8 cellular contexts compared by ENCODE assay signal in the genomic region with DNA sequence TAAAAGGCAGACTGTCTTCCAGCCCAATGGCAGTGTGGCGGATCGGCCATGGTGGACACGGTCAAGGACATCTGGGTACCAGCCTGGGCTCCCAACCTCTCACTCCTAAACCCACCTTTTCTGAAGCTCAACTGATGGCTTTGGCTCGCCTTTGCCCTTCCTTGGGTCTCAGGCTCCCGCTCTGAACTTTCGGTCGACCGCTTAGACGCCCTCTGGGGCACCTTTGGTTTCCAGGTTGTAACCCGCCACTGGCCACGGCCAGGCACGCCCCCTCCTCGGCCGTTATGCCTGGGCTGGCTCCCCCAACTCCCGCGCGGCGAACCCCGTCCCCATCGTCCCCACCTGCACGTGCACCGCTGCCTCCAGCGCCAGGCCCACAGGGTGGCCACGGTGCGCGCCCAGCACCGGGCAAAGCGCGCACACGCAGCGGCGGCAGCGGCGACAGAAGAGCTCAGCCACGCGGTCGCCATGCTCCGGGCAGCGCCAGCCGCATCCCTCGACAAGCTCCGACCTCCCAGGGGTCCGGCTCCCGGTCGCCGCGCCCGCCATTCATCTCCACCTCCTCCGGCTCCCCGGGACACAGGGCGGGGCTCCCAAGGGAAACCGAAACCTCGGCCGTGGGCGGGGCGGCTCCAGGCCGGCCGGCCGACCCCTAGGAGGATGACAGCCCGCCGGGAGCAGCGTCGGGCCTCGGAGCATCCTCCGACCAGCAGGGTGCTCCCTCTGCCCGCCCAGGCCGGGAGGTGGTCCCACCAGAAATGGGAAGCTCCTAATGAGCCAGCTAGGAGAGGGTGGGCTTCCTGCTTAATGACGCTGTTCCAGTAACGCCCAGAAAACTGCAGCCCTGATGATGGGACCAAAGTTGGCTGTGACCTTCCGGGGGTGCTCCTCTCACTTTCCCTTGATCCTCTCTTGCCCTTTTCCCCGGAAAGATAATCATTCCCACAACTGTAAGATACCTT. TPM values are rescaled to one million over a fixed set of nuclear protein-coding genes. Genes with fewer than 3 reads are reported as not detected.
DNase-seq lines count a peak whose midpoint lies in the region; ATAC-seq, FAIRE-seq and TF ChIP-seq lines count a peak whose summit lies in the region.

A gene with protein sequence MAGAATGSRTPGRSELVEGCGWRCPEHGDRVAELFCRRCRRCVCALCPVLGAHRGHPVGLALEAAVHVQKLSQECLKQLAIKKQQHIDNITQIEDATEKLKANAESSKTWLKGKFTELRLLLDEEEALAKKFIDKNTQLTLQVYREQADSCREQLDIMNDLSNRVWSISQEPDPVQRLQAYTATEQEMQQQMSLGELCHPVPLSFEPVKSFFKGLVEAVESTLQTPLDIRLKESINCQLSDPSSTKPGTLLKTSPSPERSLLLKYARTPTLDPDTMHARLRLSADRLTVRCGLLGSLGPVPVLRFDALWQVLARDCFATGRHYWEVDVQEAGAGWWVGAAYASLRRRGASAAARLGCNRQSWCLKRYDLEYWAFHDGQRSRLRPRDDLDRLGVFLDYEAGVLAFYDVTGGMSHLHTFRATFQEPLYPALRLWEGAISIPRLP (minus strand): TSS at position 583 of the 962 bp plus-strand sequence. CDS start 34 bp downstream, at position 549.

- H2BK5ac ChIP-seq in neuronal stem cell (ENCODE audit: low read length), result no peak within 1 kb of the TSS

- H3K18ac ChIP-seq in neuronal stem cell (ENCODE audit: low read length), result peak within 1 kb of the TSS; percentile 95

- H3K4me1 ChIP-seq in BLaER1 treated with 17β-estradiol and CSF1 and Interleukin-3, amounts not matched to agents 10 nM and 100 nM, result peaks cover 56 to 81% (median 65%) of the 10 kb centered on the region in 10 experiments
- no peaks in the 10 kb centered on the region for H3K4me1 ChIP-seq in Panc1 (ENCODE audit: control insufficient read depth, insufficient read depth, low read length)
- peaks cover 0 to 3% of the 10 kb centered on the region in 2 donors for H3K4me1 ChIP-seq in neuronal stem cell (ENCODE audit: control insufficient read depth in 2 of 2, insufficient read depth in 1 of 2, low read depth in 1 of 2, low read length in 2 of 2)
- peaks cover 25 to 45% (median 33%) of the 10 kb centered on the region in 4 donors for H3K4me1 ChIP-seq in upper lobe of left lung

- no peaks in the 10 kb centered on the region for H3K27me3 Mint-ChIP-seq in activated T-helper 2 cell treated with anti-CD3 and anti-CD28 coated beads, Interferon-gamma antibody, Interleukin-2, Interleukin-4, amounts not matched to agents 10 μg/mL and 5 μg/mL and 100 μg/mL, durations not matched to agents 14 hours and 24 hours and 36 hours (ENCODE audit: low read depth)

- POLR2A ChIA-PET in Panc1 (lab: Charles Lee), result no interaction called here

- H3K36me3 ChIP-seq in BLaER1 treated with 17β-estradiol and CSF1 and Interleukin-3, amounts not matched to agents 10 nM and 100 nM, result peaks cover 0 to 20% (median 14%) of the 10 kb centered on the region in 11 experiments; a peak in 16 of 22 replicates
- no peaks in the 10 kb centered on the region; the same call in 1 of the 2 replicates for H3K36me3 ChIP-seq in Panc1 (ENCODE audit: control insufficient read depth, insufficient read depth, low read length)
- no peaks in the 10 kb centered on the region for H3K36me3 ChIP-seq in neuronal stem cell (replicated peaks in 1 of 2; ENCODE audit: control insufficient read depth in 2 of 2, insufficient read depth in 2 of 2, low read length in 2 of 2)
- no peaks in the 10 kb centered on the region for H3K36me3 ChIP-seq in upper lobe of left lung

- TF ChIP-seq POLR2A in upper lobe of left lung (IDR thresholded peaks at IDR 0.05), result peak in 1 of 4 donors; percentile 73

- H3K14ac ChIP-seq in neuronal stem cell (ENCODE audit: low read length), result no peak within 1 kb of the TSS

- H3K4ac ChIP-seq in neuronal stem cell (ENCODE audit: low read length), result no peak within 1 kb of the TSS

- H3K79me1 ChIP-seq in neuronal stem cell (ENCODE audit: low read depth, low read length), result no peaks in the 10 kb centered on the region

- no peaks in the 10 kb centered on the region for H3K9me3 Mint-ChIP-seq in activated T-helper 2 cell treated with anti-CD3 and anti-CD28 coated beads, Interferon-gamma antibody, Interleukin-2, Interleukin-4, amounts not matched to agents 10 μg/mL and 5 μg/mL and 100 μg/mL, durations not matched to agents 14 hours and 24 hours and 36 hours

- peak; percentile 43; the same call in 1 of the 2 replicates for TF ChIP-seq CTCF in Panc1 (IDR thresholded peaks at IDR 0.05)
- TF ChIP-seq CTCF in foreskin fibroblast (IDR thresholded peaks at IDR 0.05; ENCODE audit: low read depth, low read length), result peak; percentile 8
- TF ChIP-seq CTCF in upper lobe of left lung (IDR thresholded peaks at IDR 0.05), result peak in 2 of 6 experiments; percentile 13 to 33

- H3K36me3 Mint-ChIP-seq in activated T-helper 2 cell treated with anti-CD3 and anti-CD28 coated beads, Interferon-gamma antibody, Interleukin-2, Interleukin-4, amounts not matched to agents 10 μg/mL and 5 μg/mL and 100 μg/mL, durations not matched to agents 14 hours and 24 hours and 36 hours (ENCODE audit: low read depth), result peaks cover 24% of the 10 kb centered on the region

- BruUV-seq in Panc1 (replicated peaks; lab: Mats Ljungman, UMichigan), result no TSS peak

- DNase-seq in GM19239 (ENCODE audit: insufficient read length, low spot score), result peak; percentile 50
- DNase-seq in Panc1 (ENCODE audit: low read depth, low spot score), result no peak
- peak; percentile 64 for DNase-seq in activated T-helper 2 cell treated with anti-CD3 and anti-CD28 coated beads, Interferon-gamma antibody, Interleukin-2, Interleukin-4, amounts not matched to agents 10 μg/mL and 5 μg/mL and 100 μg/mL, durations not matched to agents 14 hours and 24 hours and 36 hours (ENCODE audit: low spot score)
- DNase-seq in foreskin fibroblast, result peak; percentile 51 to 83
- peak; percentile 32 for DNase-seq in neuronal stem cell (ENCODE audit: low spot score)
- DNase-seq in upper lobe of left lung, result peak; percentile 75 to 94

- peak within 1 kb of the TSS; percentile 37 for H2BK120ac ChIP-seq in neuronal stem cell (ENCODE audit: low read depth, low read length)

- H3K4me3 ChIP-seq in BLaER1 treated with 17β-estradiol and CSF1 and Interleukin-3, amounts not matched to agents 10 nM and 100 nM, result peak within 1 kb of the TSS; percentile 65 to 86 (median 73)
- peak within 1 kb of the TSS; percentile 59 to 70 for H3K4me3 ChIP-seq in Panc1 (ENCODE audit: low read depth in 2 of 2, low read length in 2 of 2)
- H3K4me3 ChIP-seq in foreskin fibroblast (ENCODE audit: low read depth in 1 of 2, low read length in 2 of 2), result peak within 1 kb of the TSS; percentile 70 to 71
- H3K4me3 ChIP-seq in neuronal stem cell (ENCODE audit: low read length in 2 of 2), result peak within 1 kb of the TSS; percentile 24 to 79
- H3K4me3 ChIP-seq in upper lobe of left lung, result peak within 1 kb of the TSS; percentile 67 to 85 (median 79)

- peak within 1 kb of the TSS; percentile 85 to 97 (median 91) for H3K4me2 ChIP-seq in BLaER1 treated with 17β-estradiol and CSF1 and Interleukin-3, amounts not matched to agents 10 nM and 100 nM
- H3K4me2 ChIP-seq in neuronal stem cell (ENCODE audit: insufficient read depth, low read length, poor library complexity, severe bottlenecking), result peak within 1 kb of the TSS; percentile 90

- H2AFZ ChIP-seq in neuronal stem cell (ENCODE audit: low read length), result peak within 1 kb of the TSS; percentile 85

- H2AK5ac ChIP-seq in neuronal stem cell (ENCODE audit: low read depth, low read length), result no peak within 1 kb of the TSS

- ATAC-seq in HG03469 (IDR thresholded peaks at IDR 0.05; ENCODE audit: unreplicated experiment), result peak; percentile 51
- ATAC-seq in Panc1, result peak; percentile 92
- ATAC-seq in upper lobe of left lung (ENCODE audit: low FRiP score in 2 of 2), result peak; percentile 83 to 88

- CTCF ChIA-PET in Panc1 (lab: Charles Lee), result interaction anchor here (0.6 to 0.7 kb wide), 3 partner anchors 68 to 589 kb away, joined by 3 to 4 read pairs (median 3); no protein-coding TSS in a partner anchor

- H4K20me1 ChIP-seq in BLaER1 treated with 17β-estradiol and CSF1 and Interleukin-3, amounts not matched to agents 10 nM and 100 nM, result no peaks in the 10 kb centered on the region

- no peak within 1 kb of the TSS for H2BK15ac ChIP-seq in neuronal stem cell (ENCODE audit: low read length)

- no CpG with 5 or more reads among the region's 71 CpGs for WGBS in neuronal stem cell (ENCODE audit: extremely low coverage in 2 of 2, insufficient read length in 2 of 2, insufficient replicate concordance in 1 of 2), 2 donors
- 9 to 25% methylated on average over 20 to 26 of the region's 71 CpGs for WGBS in upper lobe of left lung, 2 donors

- intact Hi-C loops in Panc1 (cut with micrococcal nuclease; ENCODE audit: unreplicated experiment), result loop anchor here (10.0 kb wide), 1 partner anchor 76 kb away; a partner anchor contains a TSS
- intact Hi-C loops in activated T-helper 2 cell treated with anti-CD3 and anti-CD28 coated beads, Interferon-gamma antibody, Interleukin-2, Interleukin-4, amounts not matched to agents 10 μg/mL and 5 μg/mL and 100 μg/mL, durations not matched to agents 14 hours and 24 hours and 36 hours (cut with micrococcal nuclease), result loop anchor here (1.0 to 2.0 kb wide), 4 partner anchors 16 to 144 kb away; no protein-coding TSS in a partner anchor

- peak within 1 kb of the TSS; percentile 65 for H2BK12ac ChIP-seq in neuronal stem cell (ENCODE audit: low read length)

- H3K9me3 ChIP-seq in BLaER1 treated with 17β-estradiol and CSF1 and Interleukin-3, amounts not matched to agents 10 nM and 100 nM (replicated peaks in 1 of 11), result no peaks in the 10 kb centered on the region
- no peaks in the 10 kb centered on the region for H3K9me3 ChIP-seq in Panc1 (ENCODE audit: control insufficient read depth, insufficient read depth, low read depth, low read length)
- peaks cover 0 to 2% of the 10 kb centered on the region in 2 donors for H3K9me3 ChIP-seq in neuronal stem cell (replicated peaks in 1 of 2; ENCODE audit: control insufficient read depth in 2 of 2, insufficient read depth in 1 of 2, low read depth in 1 of 2, low read length in 2 of 2)
- no peaks in the 10 kb centered on the region for H3K9me3 ChIP-seq in upper lobe of left lung

- no peak within 1 kb of the TSS for H4K91ac ChIP-seq in neuronal stem cell (ENCODE audit: low read depth, low read length, poor library complexity)

- no peak for TF ChIP-seq EP300 in upper lobe of left lung (IDR thresholded peaks at IDR 0.05)

- H3K4me1 Mint-ChIP-seq in activated T-helper 2 cell treated with anti-CD3 and anti-CD28 coated beads, Interferon-gamma antibody, Interleukin-2, Interleukin-4, amounts not matched to agents 10 μg/mL and 5 μg/mL and 100 μg/mL, durations not matched to agents 14 hours and 24 hours and 36 hours (ENCODE audit: low read depth), result peaks cover 37% of the 10 kb centered on the region

- peak within 1 kb of the TSS; percentile 75 to 86 (median 82) for H3K9ac ChIP-seq in BLaER1 treated with 17β-estradiol and CSF1 and Interleukin-3, amounts not matched to agents 10 nM and 100 nM
- peak within 1 kb of the TSS; percentile 80 for H3K9ac ChIP-seq in neuronal stem cell (ENCODE audit: low read depth, low read length, poor library complexity)

- peak within 1 kb of the TSS; percentile 35 to 84 (median 80); a peak in 21 of 22 replicates for H3K27ac ChIP-seq in BLaER1 treated with 17β-estradiol and CSF1 and Interleukin-3, amounts not matched to agents 10 nM and 100 nM
- H3K27ac ChIP-seq in Panc1 (ENCODE audit: low read length) (peak within 1 kb of the TSS; percentile 60; the same call in 1 of the 2 replicates), neuronal stem cell (replicated peaks; ENCODE audit: low read length) (no peak within 1 kb of the TSS), upper lobe of left lung (peak within 1 kb of the TSS; percentile 76 to 88 (median 86))

- peak within 1 kb of the TSS; percentile 69 for H3K23ac ChIP-seq in neuronal stem cell (ENCODE audit: low read depth, low read length, poor library complexity)

- in situ Hi-C loops in Panc1 (cut with HindIII; ENCODE audit: low pct_unique_long_range_greater_than_20kb, low sequenced_read_pairs), result no loop called here

- no peak within 1 kb of the TSS for H4K8ac ChIP-seq in neuronal stem cell (ENCODE audit: low read depth, low read length)

- peak; percentile 75 for FAIRE-seq in GM19239 (lab: Jason Lieb, UNC)

- H3K27me3 ChIP-seq in BLaER1 treated with 17β-estradiol and CSF1 and Interleukin-3, amounts not matched to agents 10 nM and 100 nM, result no peaks in the 10 kb centered on the region
- H3K27me3 ChIP-seq in Panc1 (ENCODE audit: control insufficient read depth, insufficient read depth, low read length) (no peaks in the 10 kb centered on the region), neuronal stem cell (ENCODE audit: control insufficient read depth in 3 of 3, insufficient read depth in 3 of 3, low read depth in 1 of 3, low read length in 3 of 3) (peaks cover 0 to 45% (median 8%) of the 10 kb centered on the region in 3 experiments), upper lobe of left lung (no peaks in the 10 kb centered on the region)

- peak within 1 kb of the TSS; percentile 82 for H3K4me3 Mint-ChIP-seq in activated T-helper 2 cell treated with anti-CD3 and anti-CD28 coated beads, Interferon-gamma antibody, Interleukin-2, Interleukin-4, amounts not matched to agents 10 μg/mL and 5 μg/mL and 100 μg/mL, durations not matched to agents 14 hours and 24 hours and 36 hours (ENCODE audit: low read depth)

- H3K27ac Mint-ChIP-seq in activated T-helper 2 cell treated with anti-CD3 and anti-CD28 coated beads, Interferon-gamma antibody, Interleukin-2, Interleukin-4, amounts not matched to agents 10 μg/mL and 5 μg/mL and 100 μg/mL, durations not matched to agents 14 hours and 24 hours and 36 hours, result peak within 1 kb of the TSS; percentile 92

RNA-seq across cellular contexts. Expression of the gene that starts here (rescaled TPM):
- total RNA-seq in Panc1 (2021; ENCODE audit: unreplicated experiment) (9.7 TPM), upper lobe of left lung (10 to 100 TPM; 28.6 to 52.1 (median 46.2) TPM)
- 9.1 TPM for polyA plus RNA-seq in Panc1 (2012; ENCODE audit: insufficient read length)
- 37.7 and 41.5 TPM in 2 replicates for total RNA-seq in activated T-helper 2 cell treated with anti-CD3 and anti-CD28 coated beads, Interferon-gamma antibody, Interleukin-2, Interleukin-4, amounts not matched to agents 10 μg/mL and 5 μg/mL and 100 μg/mL, durations not matched to agents 14 hours and 24 hours and 36 hours
- polyA plus RNA-seq in neuronal stem cell (2013, experiment 1 of 2), result 1.7 TPM
- 1.9 TPM for polyA plus RNA-seq in neuronal stem cell (2013, experiment 2 of 2)
